ENCODE assay signal across 9 cellular contexts in the genomic region with DNA sequence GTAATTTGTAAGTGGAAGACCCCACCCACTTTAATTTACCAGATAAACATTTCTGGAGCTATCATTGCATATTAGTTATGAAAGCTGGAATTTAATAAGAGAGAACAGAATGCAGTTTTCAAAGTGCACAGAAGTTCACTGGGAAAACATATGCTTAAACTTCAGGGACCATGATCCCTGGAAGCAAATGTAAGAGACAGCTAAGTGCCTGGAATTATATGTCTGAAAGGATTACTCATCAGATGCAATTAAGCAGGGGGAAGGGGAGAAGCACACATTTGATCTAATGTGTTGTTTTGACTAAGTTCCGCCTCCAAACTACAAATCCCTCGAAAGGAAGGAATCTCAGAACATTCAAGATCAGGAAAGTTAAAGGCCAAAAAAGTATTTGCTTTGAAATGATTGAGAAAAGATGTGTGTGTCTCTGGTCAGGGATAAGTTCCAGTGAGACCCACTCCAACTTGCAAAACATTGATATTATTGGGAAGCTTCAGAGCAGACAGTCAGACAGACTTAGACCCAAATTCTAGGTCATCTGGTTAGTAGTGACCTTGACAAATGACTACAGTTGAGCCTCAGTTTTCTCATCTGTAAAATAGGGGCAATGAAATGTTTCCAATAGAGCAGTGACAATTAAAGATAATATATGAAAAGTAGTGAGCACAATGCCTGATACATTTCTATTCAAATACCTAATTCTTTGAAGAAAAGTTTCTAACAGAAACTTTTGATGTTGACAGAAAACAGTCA.
A peak's percentile ranks its signal among the peaks of the same experiment; 100 is the strongest.
DNase-seq lines count a peak whose midpoint lies in the region; ATAC-seq lines count a peak whose summit lies in the region.
"Had no signal": no experiment of that assay in that cellular context is flagged by ENCODE, and none has a peak within 500 bp of the region (broad histone marks: within the 10 kb centered on the region; RNA-seq: fewer than 3 reads in every experiment).

No MANE protein-coding gene starts in this region.

- ATAC-seq in GM18873 (IDR thresholded peaks at IDR 0.05; ENCODE audit: low FRiP score, unreplicated experiment): no peak

- H3K36me3 ChIP-seq in thymus (ENCODE audit: control insufficient read depth, insufficient read depth): no peaks in the 10 kb centered on the region

- no peaks in the 10 kb centered on the region for H3K4me1 ChIP-seq in thymus (ENCODE audit: control insufficient read depth, insufficient read depth, low read length)

- no peaks in the 10 kb centered on the region for H3K9me3 ChIP-seq in thymus (ENCODE audit: control insufficient read depth)

- H3K27me3 ChIP-seq in thymus (ENCODE audit: control insufficient read depth, insufficient read depth): no peaks in the 10 kb centered on the region

- 95% methylated on average over 2 of the region's 2 CpGs for WGBS in thymus

- DNase-seq in NCI-H446 treated with DMSO at 0.1 percent for 48 hours (lab: John Stamatoyannopoulos, UW) (peak; percentile 35), NCI-H446 (lab: John Stamatoyannopoulos, UW) (no peak), amniotic epithelial cell (ENCODE audit: low read depth) (peak; percentile 87), kidney tubule cell (ENCODE audit: low spot score) (peak; percentile 51), hypothalamus (lab: John Stamatoyannopoulos, UW) (no peak)
- no peak for DNase-seq in stimulated activated CD4-positive, alpha-beta T cell treated with anti-CD3 and anti-CD28 coated beads, Interleukin-4, amount 100 ng/mL, for 24 hours
- DNase-seq: NCI-H1105 treated with DMSO at 0.1 percent for 48 hours had no signal

- H3K27ac ChIP-seq in thymus (ENCODE audit: low read depth): peak overlapping the region; percentile 2

- H3K4me3 ChIP-seq in thymus (ENCODE audit: low read length): no peak overlapping the region

Comparison
In these comparisons a context has a peak if more than half of its experiments do, and no peak if none do; other contexts are left out.
1. DNase-seq: peak in NCI-H446 treated with DMSO at 0.1 percent for 48 hours (single experiment), amniotic epithelial cell (single experiment) and kidney tubule cell (single experiment); none in NCI-H446 (0 of 2), stimulated activated CD4-positive, alpha-beta T cell treated with anti-CD3 and anti-CD28 coated beads, Interleukin-4, amount 100 ng/mL, for 24 hours (single experiment) and hypothalamus (0 of 51).